Comparison of ENCODE assay signal across 10 cellular contexts in the genomic region with DNA sequence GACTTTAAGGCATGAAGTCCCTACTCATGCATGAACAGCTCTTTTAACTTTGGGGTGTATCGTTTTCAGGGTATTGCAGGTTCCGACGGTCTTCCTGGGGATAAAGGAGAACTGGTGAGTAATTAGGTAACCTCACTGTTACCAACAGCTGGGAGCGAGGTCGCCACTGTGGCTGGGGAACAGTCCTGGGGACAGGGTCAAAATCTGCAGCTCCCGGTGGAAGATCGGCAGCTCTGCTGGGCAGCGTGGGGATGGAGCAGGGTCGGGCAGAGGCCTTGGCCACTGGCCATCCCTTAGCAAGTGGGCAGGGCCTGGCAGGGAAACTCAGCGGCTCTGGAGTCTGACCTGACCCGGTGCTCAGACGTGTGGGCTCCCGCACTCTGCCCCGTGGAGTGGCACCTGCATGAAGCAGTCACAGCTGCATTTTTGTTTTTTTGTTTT. TPM values are rescaled to one million over a fixed set of nuclear protein-coding genes. Genes with fewer than 3 reads are reported as not detected.
DNase-seq lines count a peak whose midpoint lies in the region; ATAC-seq and TF ChIP-seq lines count a peak whose summit lies in the region.
"Had no signal": no experiment of that assay in that cellular context is flagged by ENCODE, and none has a peak within 500 bp of the region (broad histone marks: within the 10 kb centered on the region; RNA-seq: fewer than 3 reads in every experiment).

No MANE protein-coding gene starts in this region.

- H3K27ac ChIP-seq in HEK293 (ENCODE audit: extremely low read depth, low read depth, low read length), result no peak overlapping the region
- H3K27ac ChIP-seq in SJCRH30, result no peak overlapping the region

- H3K4me1 ChIP-seq in HEK293 (ENCODE audit: control insufficient read depth, insufficient read depth, low read length) (peaks cover 3% of the 10 kb centered on the region; the same call in 1 of the 2 replicates), SJCRH30 (peaks cover 22% of the 10 kb centered on the region), mucosa of descending colon (ENCODE audit: low read depth) (peaks cover 28% of the 10 kb centered on the region)

- ATAC-seq in GM18498 (IDR thresholded peaks at IDR 0.05; ENCODE audit: unreplicated experiment) (peak; percentile 30), mucosa of descending colon (no peak), GM19397 (IDR thresholded peaks at IDR 0.05; ENCODE audit: unreplicated experiment) (no peak), HG03520 (IDR thresholded peaks at IDR 0.05; ENCODE audit: unreplicated experiment) (no peak)

- H3K36me3 ChIP-seq in HEK293 (ENCODE audit: control insufficient read depth in 2 of 2, insufficient read depth in 1 of 2, low read length in 2 of 2) (peaks cover 0 to 17% of the 10 kb centered on the region in 2 experiments; a peak in 1 of 3 replicates), SJCRH30 (no peaks in the 10 kb centered on the region), mucosa of descending colon (ENCODE audit: low read depth) (no peaks in the 10 kb centered on the region)

- CTCF ChIA-PET in HEK293 (lab: Yijun Ruan, JAX), result interaction anchor here (2.4 kb wide), 1 partner anchor 10 kb away, joined by 11 read pairs; no protein-coding TSS in a partner anchor

- H3K9me3 ChIP-seq in HEK293 (ENCODE audit: control insufficient read depth, insufficient read depth, low read depth, low read length), result no peaks in the 10 kb centered on the region
- H3K9me3 ChIP-seq in SJCRH30 (replicated peaks), result no peaks in the 10 kb centered on the region
- no peaks in the 10 kb centered on the region for H3K9me3 ChIP-seq in mucosa of descending colon

- POLR2A ChIA-PET in HEK293 (lab: Yijun Ruan, JAX), result no interaction called here

- TF ChIP-seq CTCF in HEK293 (tag by site-specific recombination; IDR thresholded peaks at IDR 0.05) (no peak), mucosa of descending colon (IDR thresholded peaks at IDR 0.05) (no peak)

- DNase-seq in SJCRH30, result peak; percentile 23 to 50
- DNase-seq in mucosa of descending colon, result peak; percentile 36 to 61 (median 59)
- no peak for DNase-seq in glomerular visceral epithelial cell (ENCODE audit: extremely low spot score)
- DNase-seq in NCI-H2107 (lab: John Stamatoyannopoulos, UW), result no peak
- DNase-seq: NCI-H1105 treated with DMSO at 0.1 percent for 48 hours had no signal

- intact Hi-C loops in mucosa of descending colon (cut with DNase I, micrococcal nuclease), result no loop called here

- no peak overlapping the region for H3K4me3 ChIP-seq in HEK293 (ENCODE audit: low read depth, low read length)
- no peak overlapping the region for H3K4me3 ChIP-seq in SJCRH30
- H3K4me3 ChIP-seq in mucosa of descending colon, result no peak overlapping the region

- H3K27me3 ChIP-seq in SJCRH30, result peaks cover 86% of the 10 kb centered on the region

TF ChIP-seq in HEK293, 187 proteins besides CTCF, POLR2A, EP300 and RAD21 (continues in another document):
- TF ChIP-seq SCRT2 (tag by site-specific recombination; IDR thresholded peaks at IDR 0.05) (0 out of 2 replicates have a peak, but pooled peaks have one; percentile 31), ZNF549 (tag by site-specific recombination; IDR thresholded peaks at IDR 0.05) (no peak), YY1 (tag by site-specific recombination; IDR thresholded peaks at IDR 0.05) (no peak), ZNF140 (tag by site-specific recombination; IDR thresholded peaks at IDR 0.05) (no peak), ZBTB17 (tag by site-specific recombination; IDR thresholded peaks at IDR 0.05) (0 out of 2 replicates have a peak, but pooled peaks have one; percentile 12), SP3 (tag by site-specific recombination; IDR thresholded peaks at IDR 0.05) (0 out of 2 replicates have a peak, but pooled peaks have one; percentile 1), ZSCAN30 (tag by site-specific recombination; IDR thresholded peaks at IDR 0.05) (no peak), ZBTB20 (tag by site-specific recombination; IDR thresholded peaks at IDR 0.05) (no peak), ZNF146 (tag by site-specific recombination; IDR thresholded peaks at IDR 0.05) (no peak), GLI4 (tag by site-specific recombination; IDR thresholded peaks at IDR 0.05) (no peak), ZNF175 (tag by site-specific recombination; IDR thresholded peaks at IDR 0.05) (no peak), ZNF629 (tag by site-specific recombination; IDR thresholded peaks at IDR 0.05) (peak; percentile 7; the same call in 1 of the 2 replicates)
- TF ChIP-seq, protein P1, sequence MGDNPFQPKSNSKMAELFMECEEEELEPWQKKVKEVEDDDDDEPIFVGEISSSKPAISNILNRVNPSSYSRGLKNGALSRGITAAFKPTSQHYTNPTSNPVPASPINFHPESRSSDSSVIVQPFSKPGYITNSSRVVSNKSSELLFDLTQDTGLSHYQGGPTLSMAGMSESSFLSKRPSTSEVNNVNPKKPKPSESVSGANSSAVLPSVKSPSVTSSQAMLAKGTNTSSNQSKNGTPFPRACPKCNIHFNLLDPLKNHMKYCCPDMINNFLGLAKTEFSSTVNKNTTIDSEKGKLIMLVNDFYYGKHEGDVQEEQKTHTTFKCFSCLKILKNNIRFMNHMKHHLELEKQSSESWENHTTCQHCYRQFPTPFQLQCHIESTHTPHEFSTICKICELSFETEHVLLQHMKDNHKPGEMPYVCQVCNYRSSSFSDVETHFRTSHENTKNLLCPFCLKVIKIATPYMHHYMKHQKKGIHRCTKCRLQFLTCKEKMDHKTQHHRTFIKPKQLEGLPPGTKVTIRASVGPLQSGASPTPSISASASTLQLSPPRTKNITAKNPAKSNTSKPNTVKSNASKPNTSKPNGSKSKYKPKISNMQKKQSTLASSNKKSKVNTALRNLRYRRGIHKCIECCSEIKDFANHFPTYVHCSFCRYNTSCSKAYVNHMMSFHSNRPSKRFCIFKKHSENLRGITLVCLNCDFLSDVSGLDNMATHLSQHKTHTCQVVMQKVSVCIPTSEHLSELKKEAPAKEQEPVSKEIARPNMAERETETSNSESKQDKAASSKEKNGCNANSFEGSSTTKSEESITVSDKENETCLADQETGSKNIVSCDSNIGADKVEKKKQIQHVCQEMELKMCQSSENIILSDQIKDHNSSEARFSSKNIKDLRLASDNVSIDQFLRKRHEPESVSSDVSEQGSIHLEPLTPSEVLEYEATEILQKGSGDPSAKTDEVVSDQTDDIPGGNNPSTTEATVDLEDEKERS (tag by site-specific recombination; IDR thresholded peaks at IDR 0.05), result no peak
- TF ChIP-seq, protein P2, sequence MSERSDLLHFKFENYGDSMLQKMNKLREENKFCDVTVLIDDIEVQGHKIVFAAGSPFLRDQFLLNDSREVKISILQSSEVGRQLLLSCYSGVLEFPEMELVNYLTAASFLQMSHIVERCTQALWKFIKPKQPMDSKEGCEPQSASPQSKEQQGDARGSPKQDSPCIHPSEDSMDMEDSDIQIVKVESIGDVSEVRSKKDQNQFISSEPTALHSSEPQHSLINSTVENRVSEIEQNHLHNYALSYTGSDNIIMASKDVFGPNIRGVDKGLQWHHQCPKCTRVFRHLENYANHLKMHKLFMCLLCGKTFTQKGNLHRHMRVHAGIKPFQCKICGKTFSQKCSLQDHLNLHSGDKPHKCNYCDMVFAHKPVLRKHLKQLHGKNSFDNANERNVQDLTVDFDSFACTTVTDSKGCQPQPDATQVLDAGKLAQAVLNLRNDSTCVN (tag by site-specific recombination; optimal IDR thresholded peaks at IDR 0.05), result peak; percentile 18
- TF ChIP-seq, protein P3, sequence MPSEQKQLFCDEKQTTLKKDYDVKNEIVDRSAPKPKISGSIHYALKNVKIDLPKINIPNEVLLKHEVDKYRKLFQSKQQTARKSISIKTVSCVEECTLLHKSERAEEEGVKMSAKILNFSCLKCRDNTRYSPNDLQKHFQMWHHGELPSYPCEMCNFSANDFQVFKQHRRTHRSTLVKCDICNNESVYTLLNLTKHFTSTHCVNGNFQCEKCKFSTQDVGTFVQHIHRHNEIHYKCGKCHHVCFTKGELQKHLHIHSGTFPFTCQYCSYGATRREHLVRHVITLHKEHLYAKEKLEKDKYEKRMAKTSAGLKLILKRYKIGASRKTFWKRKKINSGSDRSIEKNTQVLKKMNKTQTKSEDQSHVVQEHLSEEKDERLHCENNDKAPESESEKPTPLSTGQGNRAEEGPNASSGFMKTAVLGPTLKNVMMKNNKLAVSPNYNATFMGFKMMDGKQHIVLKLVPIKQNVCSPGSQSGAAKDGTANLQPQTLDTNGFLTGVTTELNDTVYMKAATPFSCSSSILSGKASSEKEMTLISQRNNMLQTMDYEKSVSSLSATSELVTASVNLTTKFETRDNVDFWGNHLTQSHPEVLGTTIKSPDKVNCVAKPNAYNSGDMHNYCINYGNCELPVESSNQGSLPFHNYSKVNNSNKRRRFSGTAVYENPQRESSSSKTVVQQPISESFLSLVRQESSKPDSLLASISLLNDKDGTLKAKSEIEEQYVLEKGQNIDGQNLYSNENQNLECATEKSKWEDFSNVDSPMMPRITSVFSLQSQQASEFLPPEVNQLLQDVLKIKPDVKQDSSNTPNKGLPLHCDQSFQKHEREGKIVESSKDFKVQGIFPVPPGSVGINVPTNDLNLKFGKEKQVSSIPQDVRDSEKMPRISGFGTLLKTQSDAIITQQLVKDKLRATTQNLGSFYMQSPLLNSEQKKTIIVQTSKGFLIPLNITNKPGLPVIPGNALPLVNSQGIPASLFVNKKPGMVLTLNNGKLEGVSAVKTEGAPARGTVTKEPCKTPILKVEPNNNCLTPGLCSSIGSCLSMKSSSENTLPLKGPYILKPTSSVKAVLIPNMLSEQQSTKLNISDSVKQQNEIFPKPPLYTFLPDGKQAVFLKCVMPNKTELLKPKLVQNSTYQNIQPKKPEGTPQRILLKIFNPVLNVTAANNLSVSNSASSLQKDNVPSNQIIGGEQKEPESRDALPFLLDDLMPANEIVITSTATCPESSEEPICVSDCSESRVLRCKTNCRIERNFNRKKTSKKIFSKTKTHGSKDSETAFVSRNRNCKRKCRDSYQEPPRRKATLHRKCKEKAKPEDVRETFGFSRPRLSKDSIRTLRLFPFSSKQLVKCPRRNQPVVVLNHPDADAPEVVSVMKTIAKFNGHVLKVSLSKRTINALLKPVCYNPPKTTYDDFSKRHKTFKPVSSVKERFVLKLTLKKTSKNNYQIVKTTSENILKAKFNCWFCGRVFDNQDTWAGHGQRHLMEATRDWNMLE (tag by site-specific recombination; conservative IDR thresholded peaks at IDR 0.05; ENCODE audit: low read depth), result no peak

RNA-seq across cellular contexts. Expression of a gene that starts 16.1 kb away (rescaled TPM):
- total RNA-seq in SJCRH30 (2014; rRNA removed; shearing (Covaris generic)), result 2.0 and 2.1 TPM in 2 replicates
- total RNA-seq in mucosa of descending colon, result 10 to 100 TPM in 1 of 3 donors, 1 to 10 TPM in 1, under 1 TPM in 1; 0.70 to 12.4 (median 2.3) TPM
- total RNA-seq: natural killer cell treated with Interleukin-12 subunit alpha and Interleukin-12 subunit beta and Interleukin-15 and Interleukin-18, amount 100 ng/mL, for 72 hours had no signal

RNA-seq across cellular contexts. Expression of a gene that starts 28.3 kb away (rescaled TPM):
- total RNA-seq in SJCRH30 (2014; rRNA removed; shearing (Covaris generic)), result 46.6 and 49.0 TPM in 2 replicates
- 10 to 100 TPM; 39.3 to 63.1 (median 48.5) TPM for total RNA-seq in mucosa of descending colon

RNA-seq across cellular contexts. Expression of a gene that starts 28.7 kb away (rescaled TPM):
- 19.9 and 21.2 TPM in 2 replicates for total RNA-seq in SJCRH30 (2014; rRNA removed; shearing (Covaris generic))
- 10 to 100 TPM in 1 of 3 donors, 1 to 10 TPM in 2; 4.3 to 13.3 (median 6.6) TPM for total RNA-seq in mucosa of descending colon

RNA-seq across cellular contexts. Expression of a gene that starts 36.7 kb away (rescaled TPM):
- 52.5 and 57.4 TPM in 2 replicates for total RNA-seq in SJCRH30 (2014; rRNA removed; shearing (Covaris generic))
- total RNA-seq in mucosa of descending colon, result 10 to 100 TPM in 1 of 3 donors, 1 to 10 TPM in 2; 7.1 to 11.0 (median 8.3) TPM

Comparison
In these comparisons a context has a peak if more than half of its experiments do, and no peak if none do; other contexts are left out.
1. DNase-seq: peak in SJCRH30 (2 of 2) and mucosa of descending colon (3 of 3); none in glomerular visceral epithelial cell (single experiment) and NCI-H2107 (single experiment).